19 cellular contexts compared by ENCODE assay signal in genomic region chr11:86518211-86518610, GRCh38.
"Had no signal": no experiment of that assay in that cellular context is flagged by ENCODE, and none has a peak within 500 bp of the region (broad histone marks: within the 10 kb centered on the region; RNA-seq: fewer than 3 reads in every experiment).

No MANE protein-coding gene starts in this region.

- H3K9me3 ChIP-seq: gastroesophageal sphincter, lower lobe of right lung, mucosa of descending colon, SJCRH30, thoracic aorta had no signal

- H3K27ac ChIP-seq: SJCRH30, VCaP had no signal

- ATAC-seq: activated T-cell treated with anti-CD3 and anti-CD28 coated beads, Interleukin-2, amount 50 U/mL, for 72 hours; gastroesophageal sphincter; mucosa of descending colon; naive thymus-derived CD8-positive, alpha-beta T cell; T-cell had no signal

- H3K27me3 ChIP-seq: gastroesophageal sphincter, SJCRH30 had no signal

- H3K4me3 Mint-ChIP-seq: activated CD4-positive, alpha-beta memory T cell treated with anti-CD3 and anti-CD28 coated beads for 36 hours; activated T-cell treated with anti-CD3 and anti-CD28 coated beads, Interleukin-2, amount 50 U/mL, for 72 hours; naive thymus-derived CD8-positive, alpha-beta T cell; stimulated activated naive CD8-positive, alpha-beta T cell treated with anti-CD3 and anti-CD28 coated beads, Interleukin-15, Interleukin-2, amounts not matched to agents 100 ng/mL and 50 ng/mL, for 24 hours; T-cell had no signal

- DNase-seq: activated CD4-positive, alpha-beta memory T cell treated with anti-CD3 and anti-CD28 coated beads for 36 hours; activated CD8-positive, alpha-beta memory T cell treated with anti-CD3 and anti-CD28 coated beads, Interleukin-2, amount 50 U/mL, for 4 hours; activated gamma-delta T cell treated with Interleukin-2 at 50 U/mL for 16 hours; activated T-cell treated with anti-CD3 and anti-CD28 coated beads, Interleukin-2, amount 50 U/mL, for 72 hours; aorta; caudate nucleus; effector CD4-positive, alpha-beta T cell; lower lobe of right lung; mucosa of descending colon; naive thymus-derived CD8-positive, alpha-beta T cell; occipital lobe; SJCRH30; stimulated activated CD4-positive, alpha-beta T cell treated with anti-CD3 and anti-CD28 coated beads, Interleukin-4, amount 100 ng/mL, for 24 hours; T-cell had no signal

- H3K36me3 Mint-ChIP-seq: activated CD4-positive, alpha-beta memory T cell treated with anti-CD3 and anti-CD28 coated beads for 36 hours; naive thymus-derived CD8-positive, alpha-beta T cell; T-cell had no signal

- H3K27ac Mint-ChIP-seq: activated CD4-positive, alpha-beta memory T cell treated with anti-CD3 and anti-CD28 coated beads for 36 hours; activated T-cell treated with anti-CD3 and anti-CD28 coated beads, Interleukin-2, amount 50 U/mL, for 72 hours; naive thymus-derived CD8-positive, alpha-beta T cell; stimulated activated naive CD8-positive, alpha-beta T cell treated with anti-CD3 and anti-CD28 coated beads, Interleukin-15, Interleukin-2, amounts not matched to agents 100 ng/mL and 50 ng/mL, for 24 hours; T-cell had no signal

- H3K9me3 Mint-ChIP-seq: stimulated activated naive CD8-positive, alpha-beta T cell treated with anti-CD3 and anti-CD28 coated beads, Interleukin-15, Interleukin-2, amounts not matched to agents 100 ng/mL and 50 ng/mL, for 24 hours; T-cell had no signal

- H3K27me3 Mint-ChIP-seq: T-cell had no signal

- H3K36me3 ChIP-seq: gastroesophageal sphincter, lower lobe of right lung, SJCRH30, thoracic aorta had no signal

- H3K4me3 ChIP-seq: coronary artery, gastroesophageal sphincter, lower lobe of right lung, mucosa of descending colon, SJCRH30, thoracic aorta had no signal
